Comparison of ENCODE assay signal across 20 cellular contexts in genomic region chr17:71334041-71334781, GRCh38.
DNase-seq lines count a peak whose midpoint lies in the region; ATAC-seq and TF ChIP-seq lines count a peak whose summit lies in the region.
"Had no signal": no experiment of that assay in that cellular context is flagged by ENCODE, and none has a peak within 500 bp of the region (broad histone marks: within the 10 kb centered on the region; RNA-seq: fewer than 3 reads in every experiment).

No MANE protein-coding gene starts in this region.

- H3K4me3 ChIP-seq in mammary epithelial cell (replicated peaks in 1 of 3; ENCODE audit: insufficient read depth in 1 of 3, low read depth in 2 of 3, low read length in 3 of 3): no peak overlapping the region
- no peak overlapping the region for H3K4me3 ChIP-seq in mesenchymal stem cell (ENCODE audit: insufficient read depth in 1 of 2, low read depth in 1 of 2, low read length in 2 of 2)
- H3K4me3 ChIP-seq: ascending aorta, MG63 had no signal

- no peak overlapping the region for H3K18ac ChIP-seq in mesenchymal stem cell (ENCODE audit: low read depth in 1 of 2, low read length in 2 of 2)

- dilution Hi-C loops in mammary epithelial cell (cut with HindIII; ENCODE audit: low sequenced_read_pairs): no loop called here

- H3K27ac ChIP-seq in mammary epithelial cell (ENCODE audit: insufficient read depth, low read depth, low read length): no peak overlapping the region
- H3K27ac ChIP-seq in mesenchymal stem cell (ENCODE audit: low read length, poor library complexity, severe bottlenecking): no peak overlapping the region
- H3K27ac ChIP-seq: ascending aorta, neutrophil had no signal

- no peak overlapping the region for H2AK5ac ChIP-seq in mesenchymal stem cell (ENCODE audit: low read length, severe bottlenecking)

- no TSS peak for BruUV-seq in mammary epithelial cell (replicated peaks; lab: Mats Ljungman, UMichigan)

- H3K4me1 ChIP-seq in mammary epithelial cell (ENCODE audit: insufficient read depth, low read length) (peaks cover 20% of the 10 kb centered on the region), mesenchymal stem cell (ENCODE audit: control insufficient read depth, insufficient read depth, low read depth, low read length) (no peaks in the 10 kb centered on the region)
- H3K4me1 ChIP-seq: ascending aorta had no signal

- H3K9me3 ChIP-seq in mammary epithelial cell (replicated peaks; ENCODE audit: insufficient read depth, low read length) (no peaks in the 10 kb centered on the region), mesenchymal stem cell (ENCODE audit: control insufficient read depth, low read length) (no peaks in the 10 kb centered on the region)
- H3K9me3 ChIP-seq: ascending aorta, MG63, neutrophil had no signal

- H4K20me1 ChIP-seq in mammary epithelial cell (ENCODE audit: insufficient read depth, low read length): no peaks in the 10 kb centered on the region

- H3K23ac ChIP-seq in mesenchymal stem cell (ENCODE audit: low read length in 2 of 2): no peak overlapping the region

- H4K91ac ChIP-seq in mesenchymal stem cell (ENCODE audit: low read length): no peak overlapping the region

- no peak overlapping the region for H2BK15ac ChIP-seq in mesenchymal stem cell (ENCODE audit: low read depth, poor library complexity, severe bottlenecking)

- H3K9ac ChIP-seq in mammary epithelial cell (ENCODE audit: insufficient read depth, low read length) (no peak overlapping the region), mesenchymal stem cell (ENCODE audit: low read length) (peak overlapping the region; percentile 60)

- no peak overlapping the region for H3K4ac ChIP-seq in mesenchymal stem cell (ENCODE audit: low read depth in 1 of 2, low read length in 2 of 2)

- H3K79me1 ChIP-seq in mesenchymal stem cell (replicated peaks; ENCODE audit: low read length, poor library complexity, severe bottlenecking): no peaks in the 10 kb centered on the region

- no peaks in the 10 kb centered on the region for H3K36me3 ChIP-seq in mammary epithelial cell (ENCODE audit: insufficient read depth, low read length)
- no peaks in the 10 kb centered on the region for H3K36me3 ChIP-seq in mesenchymal stem cell (ENCODE audit: control insufficient read depth in 1 of 2, insufficient read depth in 2 of 2, low read depth in 1 of 2, low read length in 2 of 2)
- H3K36me3 ChIP-seq: ascending aorta, MG63, neutrophil had no signal

- H3K14ac ChIP-seq in mesenchymal stem cell (ENCODE audit: low read length in 2 of 2): no peak overlapping the region

- no peak for TF ChIP-seq CTCF in mammary epithelial cell (conservative IDR thresholded peaks at IDR 0.05 in 1 of 2, IDR thresholded peaks at IDR 0.05 in 1 of 2; ENCODE audit: extremely low read depth in 1 of 2, insufficient read depth in 1 of 2, low read depth in 1 of 2, low read length in 2 of 2)

- CTCF ChIA-PET in mammary epithelial cell (lab: Charles Lee; ENCODE audit: low non-redundant PET): no interaction called here

- peak; percentile 40 for DNase-seq in AG20443 (ENCODE audit: low spot score)
- DNase-seq in LHCN-M2 (ENCODE audit: low read depth): peak; percentile 67
- DNase-seq in mammary epithelial cell: no peak
- DNase-seq in mesenchymal stem cell: no peak
- no peak for DNase-seq in NOMO-1 treated with DMSO at 0.1 percent for 48 hours (lab: John Stamatoyannopoulos, UW; ENCODE audit: unreplicated experiment)
- DNase-seq: activated CD8-positive, alpha-beta memory T cell treated with anti-CD3 and anti-CD28 coated beads, Interleukin-2, amount 10 ng/mL, durations not matched to agents 7 days and 5 days; activated gamma-delta T cell; AML-193; cortex of kidney; GF-D8; glutamatergic neuron; kidney; MG63; right cardiac atrium; T-helper 2 cell had no signal

- 100% methylated on average over 2 of the region's 2 CpGs for WGBS in mammary epithelial cell (ENCODE audit: low coverage, missing lambda C conversion rate)
- WGBS in mesenchymal stem cell: 100% methylated on average over 2 of the region's 2 CpGs

- intact Hi-C loops in mammary epithelial cell (cut with micrococcal nuclease): no loop called here

- no peaks in the 10 kb centered on the region for H3K79me2 ChIP-seq in mammary epithelial cell (ENCODE audit: insufficient read depth, low read length)

- H4K8ac ChIP-seq in mesenchymal stem cell (ENCODE audit: low read length): no peak overlapping the region

- no peak overlapping the region for H2BK5ac ChIP-seq in mesenchymal stem cell (ENCODE audit: low read depth, low read length, poor library complexity, severe bottlenecking)

- H3K27me3 ChIP-seq in mammary epithelial cell (ENCODE audit: insufficient read depth, low read length): no peaks in the 10 kb centered on the region
- H3K27me3 ChIP-seq in mesenchymal stem cell (ENCODE audit: control insufficient read depth in 1 of 2, insufficient read depth in 1 of 2, low read length in 2 of 2): no peaks in the 10 kb centered on the region
- H3K27me3 ChIP-seq: ascending aorta, MG63, neutrophil had no signal

- H2BK120ac ChIP-seq in mesenchymal stem cell (ENCODE audit: low read depth, low read length): no peak overlapping the region

- in situ Hi-C loops in mammary epithelial cell (cut with MboI; ENCODE audit: low sequenced_read_pairs in 2 of 2): no loop called here

- H2AFZ ChIP-seq in mammary epithelial cell (ENCODE audit: low read depth, low read length) (peak overlapping the region; percentile 9), mesenchymal stem cell (ENCODE audit: low read depth, low read length) (no peak overlapping the region)

- H2BK12ac ChIP-seq in mesenchymal stem cell (ENCODE audit: low read length in 2 of 2): no peak overlapping the region

- no peak for ATAC-seq in HG03135 (IDR thresholded peaks at IDR 0.05; ENCODE audit: unreplicated experiment)
- ATAC-seq in HG02884 (IDR thresholded peaks at IDR 0.05; ENCODE audit: unreplicated experiment): no peak
- ATAC-seq in HG03439 (IDR thresholded peaks at IDR 0.05; ENCODE audit: unreplicated experiment): no peak
- ATAC-seq: activated CD8-positive, alpha-beta memory T cell treated with anti-CD3 and anti-CD28 coated beads, Interleukin-2, amount 10 ng/mL, durations not matched to agents 7 days and 5 days; right cardiac atrium had no signal

- no peak overlapping the region for H3K4me2 ChIP-seq in mammary epithelial cell (ENCODE audit: insufficient read depth, low read depth, low read length)
- no peak overlapping the region for H3K4me2 ChIP-seq in mesenchymal stem cell (ENCODE audit: low read length, poor library complexity, severe bottlenecking)

Comparison
In these comparisons a context has a peak if more than half of its experiments do, and no peak if none do; other contexts are left out.
1. DNase-seq: peak in AG20443 (single experiment) and LHCN-M2 (single experiment); none in mammary epithelial cell (single experiment), mesenchymal stem cell (single experiment) and NOMO-1 treated with DMSO at 0.1 percent for 48 hours (single experiment).